Comparison of ENCODE assay signal across 1 cellular context in the genomic region with DNA sequence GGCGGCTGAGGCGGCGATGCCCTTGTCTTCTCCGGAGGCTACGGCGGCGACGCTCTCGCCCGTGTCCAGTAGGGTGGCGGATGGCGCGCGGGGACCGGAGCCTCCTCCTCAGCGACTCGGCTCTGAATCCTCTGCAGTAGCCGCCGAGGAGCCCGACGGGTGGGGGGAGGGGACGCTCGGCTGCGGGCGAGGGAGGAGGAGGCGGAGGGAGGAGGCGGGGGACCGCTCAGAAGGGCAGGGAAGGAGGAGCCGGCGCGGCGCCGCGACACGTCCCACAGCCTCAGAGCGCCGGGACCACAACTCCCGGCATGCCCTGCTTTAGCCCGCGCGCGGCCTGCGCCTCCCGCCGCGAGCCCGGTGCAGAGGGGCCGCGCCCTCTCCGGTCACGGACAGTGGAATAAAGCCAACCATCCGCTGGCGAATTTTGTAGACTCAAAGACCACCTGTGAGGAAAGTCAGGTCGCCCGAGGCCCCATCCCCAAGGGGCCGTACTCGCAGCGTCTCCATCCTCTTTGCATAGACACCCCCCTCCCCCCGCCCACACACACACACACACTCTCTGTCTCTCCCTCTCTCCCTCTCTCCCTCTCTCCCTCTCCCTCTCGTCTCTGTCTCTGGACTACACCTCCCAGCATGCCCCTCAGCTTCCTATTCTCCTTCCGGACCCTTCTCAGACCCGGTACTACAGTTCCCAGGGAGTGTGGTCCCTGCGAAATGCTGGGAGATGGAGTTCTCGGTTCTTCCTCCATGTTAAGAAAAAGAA.
A peak's percentile ranks its signal among the peaks of the same experiment; 100 is the strongest.
TF ChIP-seq lines count a peak whose summit lies in the region.

TSS of gene FAM168A (minus strand) at position 157 of the 763 bp plus-strand sequence. CDS start 129,638 bp downstream, outside the sequence.

TF ChIP-seq in HepG2, 621 proteins besides CTCF, POLR2A, EP300 and RAD21 (continued from another document and continues in another):
- TF ChIP-seq HMG20A (CRISPR knock-in tag; IDR thresholded peaks at IDR 0.05; ENCODE audit: borderline replicate concordance) = no peak
- TF ChIP-seq MTF2 (CRISPR knock-in tag; IDR thresholded peaks at IDR 0.05; ENCODE audit: borderline replicate concordance) = peak; percentile 66; the same call in 1 of the 2 replicates
- TF ChIP-seq ZNF768 (CRISPR knock-in tag; IDR thresholded peaks at IDR 0.05) = 0 out of 2 replicates have a peak, but pooled peaks have one; percentile 7
- no peak for TF ChIP-seq ZNF883 (CRISPR knock-in tag; IDR thresholded peaks at IDR 0.05; ENCODE audit: not compliant biosample characterization)
- TF ChIP-seq DPF2 (CRISPR knock-in tag; IDR thresholded peaks at IDR 0.05; ENCODE audit: borderline replicate concordance, low read depth) = no peak
- TF ChIP-seq ZNF550 (CRISPR knock-in tag; IDR thresholded peaks at IDR 0.05; ENCODE audit: borderline replicate concordance) = no peak
- TF ChIP-seq ZNF549 (CRISPR knock-in tag; IDR thresholded peaks at IDR 0.05) = no peak
- 0 out of 2 replicates have a peak, but pooled peaks have one; percentile 58 for TF ChIP-seq BCL6 (CRISPR knock-in tag; IDR thresholded peaks at IDR 0.05)
- 0 out of 2 replicates have a peak, but pooled peaks have one; percentile 14 for TF ChIP-seq CREBL2 (CRISPR knock-in tag; IDR thresholded peaks at IDR 0.05; ENCODE audit: borderline replicate concordance)
- peak; percentile 81 for TF ChIP-seq ZNF350 (CRISPR knock-in tag; IDR thresholded peaks at IDR 0.05; ENCODE audit: borderline replicate concordance, low read depth)
- peak; percentile 68; the same call in 1 of the 2 replicates for TF ChIP-seq FOXK1 (CRISPR knock-in tag; IDR thresholded peaks at IDR 0.05; ENCODE audit: borderline replicate concordance, low read depth)
- no peak for TF ChIP-seq ZKSCAN5 (CRISPR knock-in tag; IDR thresholded peaks at IDR 0.05)
- TF ChIP-seq, protein P1, sequence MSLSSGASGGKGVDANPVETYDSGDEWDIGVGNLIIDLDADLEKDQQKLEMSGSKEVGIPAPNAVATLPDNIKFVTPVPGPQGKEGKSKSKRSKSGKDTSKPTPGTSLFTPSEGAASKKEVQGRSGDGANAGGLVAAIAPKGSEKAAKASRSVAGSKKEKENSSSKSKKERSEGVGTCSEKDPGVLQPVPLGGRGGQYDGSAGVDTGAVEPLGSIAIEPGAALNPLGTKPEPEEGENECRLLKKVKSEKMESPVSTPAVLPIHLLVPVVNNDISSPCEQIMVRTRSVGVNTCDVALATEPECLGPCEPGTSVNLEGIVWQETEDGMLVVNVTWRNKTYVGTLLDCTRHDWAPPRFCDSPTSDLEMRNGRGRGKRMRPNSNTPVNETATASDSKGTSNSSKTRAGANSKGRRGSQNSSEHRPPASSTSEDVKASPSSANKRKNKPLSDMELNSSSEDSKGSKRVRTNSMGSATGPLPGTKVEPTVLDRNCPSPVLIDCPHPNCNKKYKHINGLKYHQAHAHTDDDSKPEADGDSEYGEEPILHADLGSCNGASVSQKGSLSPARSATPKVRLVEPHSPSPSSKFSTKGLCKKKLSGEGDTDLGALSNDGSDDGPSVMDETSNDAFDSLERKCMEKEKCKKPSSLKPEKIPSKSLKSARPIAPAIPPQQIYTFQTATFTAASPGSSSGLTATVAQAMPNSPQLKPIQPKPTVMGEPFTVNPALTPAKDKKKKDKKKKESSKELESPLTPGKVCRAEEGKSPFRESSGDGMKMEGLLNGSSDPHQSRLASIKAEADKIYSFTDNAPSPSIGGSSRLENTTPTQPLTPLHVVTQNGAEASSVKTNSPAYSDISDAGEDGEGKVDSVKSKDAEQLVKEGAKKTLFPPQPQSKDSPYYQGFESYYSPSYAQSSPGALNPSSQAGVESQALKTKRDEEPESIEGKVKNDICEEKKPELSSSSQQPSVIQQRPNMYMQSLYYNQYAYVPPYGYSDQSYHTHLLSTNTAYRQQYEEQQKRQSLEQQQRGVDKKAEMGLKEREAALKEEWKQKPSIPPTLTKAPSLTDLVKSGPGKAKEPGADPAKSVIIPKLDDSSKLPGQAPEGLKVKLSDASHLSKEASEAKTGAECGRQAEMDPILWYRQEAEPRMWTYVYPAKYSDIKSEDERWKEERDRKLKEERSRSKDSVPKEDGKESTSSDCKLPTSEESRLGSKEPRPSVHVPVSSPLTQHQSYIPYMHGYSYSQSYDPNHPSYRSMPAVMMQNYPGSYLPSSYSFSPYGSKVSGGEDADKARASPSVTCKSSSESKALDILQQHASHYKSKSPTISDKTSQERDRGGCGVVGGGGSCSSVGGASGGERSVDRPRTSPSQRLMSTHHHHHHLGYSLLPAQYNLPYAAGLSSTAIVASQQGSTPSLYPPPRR (CRISPR knock-in tag; IDR thresholded peaks at IDR 0.05; ENCODE audit: borderline replicate concordance) = peak; percentile 55; the same call in 1 of the 2 replicates
- TF ChIP-seq, protein P2, sequence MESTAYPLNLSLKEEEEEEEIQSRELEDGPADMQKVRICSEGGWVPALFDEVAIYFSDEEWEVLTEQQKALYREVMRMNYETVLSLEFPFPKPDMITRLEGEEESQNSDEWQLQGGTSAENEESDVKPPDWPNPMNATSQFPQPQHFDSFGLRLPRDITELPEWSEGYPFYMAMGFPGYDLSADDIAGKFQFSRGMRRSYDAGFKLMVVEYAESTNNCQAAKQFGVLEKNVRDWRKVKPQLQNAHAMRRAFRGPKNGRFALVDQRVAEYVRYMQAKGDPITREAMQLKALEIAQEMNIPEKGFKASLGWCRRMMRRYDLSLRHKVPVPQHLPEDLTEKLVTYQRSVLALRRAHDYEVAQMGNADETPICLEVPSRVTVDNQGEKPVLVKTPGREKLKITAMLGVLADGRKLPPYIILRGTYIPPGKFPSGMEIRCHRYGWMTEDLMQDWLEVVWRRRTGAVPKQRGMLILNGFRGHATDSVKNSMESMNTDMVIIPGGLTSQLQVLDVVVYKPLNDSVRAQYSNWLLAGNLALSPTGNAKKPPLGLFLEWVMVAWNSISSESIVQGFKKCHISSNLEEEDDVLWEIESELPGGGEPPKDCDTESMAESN (CRISPR knock-in tag; conservative IDR thresholded peaks at IDR 0.05) = peak; percentile 41
- TF ChIP-seq, protein P3, sequence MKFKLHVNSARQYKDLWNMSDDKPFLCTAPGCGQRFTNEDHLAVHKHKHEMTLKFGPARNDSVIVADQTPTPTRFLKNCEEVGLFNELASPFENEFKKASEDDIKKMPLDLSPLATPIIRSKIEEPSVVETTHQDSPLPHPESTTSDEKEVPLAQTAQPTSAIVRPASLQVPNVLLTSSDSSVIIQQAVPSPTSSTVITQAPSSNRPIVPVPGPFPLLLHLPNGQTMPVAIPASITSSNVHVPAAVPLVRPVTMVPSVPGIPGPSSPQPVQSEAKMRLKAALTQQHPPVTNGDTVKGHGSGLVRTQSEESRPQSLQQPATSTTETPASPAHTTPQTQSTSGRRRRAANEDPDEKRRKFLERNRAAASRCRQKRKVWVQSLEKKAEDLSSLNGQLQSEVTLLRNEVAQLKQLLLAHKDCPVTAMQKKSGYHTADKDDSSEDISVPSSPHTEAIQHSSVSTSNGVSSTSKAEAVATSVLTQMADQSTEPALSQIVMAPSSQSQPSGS (CRISPR knock-in tag; IDR thresholded peaks at IDR 0.05) = peak; percentile 36
- peak; percentile 33; the same call in 1 of the 2 replicates for TF ChIP-seq HNF1A (IDR thresholded peaks at IDR 0.05; ENCODE audit: low read depth)
- TF ChIP-seq HNF1A (CRISPR knock-in tag; IDR thresholded peaks at IDR 0.05; ENCODE audit: borderline replicate concordance) = peak; percentile 75; the same call in 1 of the 2 replicates
- peak; percentile 21; the same call in 1 of the 2 replicates for TF ChIP-seq ISL2 (CRISPR knock-in tag; IDR thresholded peaks at IDR 0.05)
- TF ChIP-seq, protein P4, sequence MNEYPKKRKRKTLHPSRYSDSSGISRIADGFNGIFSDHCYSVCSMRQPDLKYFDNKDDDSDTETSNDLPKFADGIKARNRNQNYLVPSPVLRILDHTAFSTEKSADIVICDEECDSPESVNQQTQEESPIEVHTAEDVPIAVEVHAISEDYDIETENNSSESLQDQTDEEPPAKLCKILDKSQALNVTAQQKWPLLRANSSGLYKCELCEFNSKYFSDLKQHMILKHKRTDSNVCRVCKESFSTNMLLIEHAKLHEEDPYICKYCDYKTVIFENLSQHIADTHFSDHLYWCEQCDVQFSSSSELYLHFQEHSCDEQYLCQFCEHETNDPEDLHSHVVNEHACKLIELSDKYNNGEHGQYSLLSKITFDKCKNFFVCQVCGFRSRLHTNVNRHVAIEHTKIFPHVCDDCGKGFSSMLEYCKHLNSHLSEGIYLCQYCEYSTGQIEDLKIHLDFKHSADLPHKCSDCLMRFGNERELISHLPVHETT (CRISPR knock-in tag; conservative IDR thresholded peaks at IDR 0.05) = peak; percentile 78
- TF ChIP-seq WIZ (CRISPR knock-in tag; IDR thresholded peaks at IDR 0.05) = 0 out of 2 replicates have a peak, but pooled peaks have one; percentile 81
- TF ChIP-seq MED13 (CRISPR knock-in tag; IDR thresholded peaks at IDR 0.05) = no peak
- TF ChIP-seq PBX3 (CRISPR knock-in tag; IDR thresholded peaks at IDR 0.05; ENCODE audit: borderline replicate concordance) = no peak
- peak; percentile 43 for TF ChIP-seq DR1 (CRISPR knock-in tag; IDR thresholded peaks at IDR 0.05)
- TF ChIP-seq, protein P5, sequence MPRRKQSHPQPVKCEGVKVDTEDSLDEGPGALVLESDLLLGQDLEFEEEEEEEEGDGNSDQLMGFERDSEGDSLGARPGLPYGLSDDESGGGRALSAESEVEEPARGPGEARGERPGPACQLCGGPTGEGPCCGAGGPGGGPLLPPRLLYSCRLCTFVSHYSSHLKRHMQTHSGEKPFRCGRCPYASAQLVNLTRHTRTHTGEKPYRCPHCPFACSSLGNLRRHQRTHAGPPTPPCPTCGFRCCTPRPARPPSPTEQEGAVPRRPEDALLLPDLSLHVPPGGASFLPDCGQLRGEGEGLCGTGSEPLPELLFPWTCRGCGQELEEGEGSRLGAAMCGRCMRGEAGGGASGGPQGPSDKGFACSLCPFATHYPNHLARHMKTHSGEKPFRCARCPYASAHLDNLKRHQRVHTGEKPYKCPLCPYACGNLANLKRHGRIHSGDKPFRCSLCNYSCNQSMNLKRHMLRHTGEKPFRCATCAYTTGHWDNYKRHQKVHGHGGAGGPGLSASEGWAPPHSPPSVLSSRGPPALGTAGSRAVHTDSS (CRISPR knock-in tag; conservative IDR thresholded peaks at IDR 0.05) = no peak
- peak; percentile 59; the same call in 1 of the 2 replicates for TF ChIP-seq ZNF263 (CRISPR knock-in tag; IDR thresholded peaks at IDR 0.05)
- no peak for TF ChIP-seq FLYWCH1 (CRISPR knock-in tag; IDR thresholded peaks at IDR 0.05)
